8 cellular contexts compared by ENCODE assay signal in genomic region chr14:64502476-64503183, GRCh38. TPM values are rescaled to one million over a fixed set of nuclear protein-coding genes. Genes with fewer than 3 reads are reported as not detected.
DNase-seq lines count a peak whose midpoint lies in the region; ATAC-seq and TF ChIP-seq lines count a peak whose summit lies in the region.

No MANE protein-coding gene starts in this region.

- no peaks in the 10 kb centered on the region for H3K36me3 ChIP-seq in effector memory CD4-positive, alpha-beta T cell (ENCODE audit: control insufficient read depth, insufficient read depth, low read length)
- peaks cover 0 to 8% (median 0%) of the 10 kb centered on the region in 3 experiments for H3K36me3 ChIP-seq in naive thymus-derived CD4-positive, alpha-beta T cell (ENCODE audit: control insufficient read depth in 2 of 3, insufficient read depth in 3 of 3, low read length in 3 of 3)

- no peak for TF ChIP-seq CTCF in AG09309 (IDR thresholded peaks at IDR 0.05; ENCODE audit: control insufficient read depth, insufficient read depth, low read depth, low read length, missing control alignments)
- no peak for TF ChIP-seq CTCF in HFFc6 (IDR thresholded peaks at IDR 0.05)
- TF ChIP-seq CTCF in WTC11 (IDR thresholded peaks at IDR 0.05) = no peak

- DNase-seq in AG09309 (ENCODE audit: low read depth) = no peak
- no peak for DNase-seq in HFFc6
- DNase-seq in WTC11 (ENCODE audit: low spot score) = no peak
- peak in 1 of 3 donors; percentile 2 for DNase-seq in effector memory CD4-positive, alpha-beta T cell
- DNase-seq in naive thymus-derived CD4-positive, alpha-beta T cell = peak in 6 of 9 donors; percentile 21 to 44 (median 29)
- no peak for DNase-seq in AG08395 (ENCODE audit: low spot score)

- H3K36me3 Mint-ChIP-seq in HFFc6 (ENCODE audit: low read depth) = peaks cover 10% of the 10 kb centered on the region
- H3K36me3 Mint-ChIP-seq in WTC11 = peaks cover 9% of the 10 kb centered on the region
- peaks cover 0 to 37% (median 5%) of the 10 kb centered on the region in 5 donors for H3K36me3 Mint-ChIP-seq in naive thymus-derived CD4-positive, alpha-beta T cell

- peak overlapping the region; percentile 97 for H3K27ac Mint-ChIP-seq in HFFc6
- peak overlapping the region; percentile 96 for H3K27ac Mint-ChIP-seq in WTC11
- peak overlapping the region; percentile 96 to 100 (median 99) for H3K27ac Mint-ChIP-seq in naive thymus-derived CD4-positive, alpha-beta T cell

- ATAC-seq in WTC11 (no peak), GM18520 (IDR thresholded peaks at IDR 0.05; ENCODE audit: unreplicated experiment) (no peak), GM21619 (IDR thresholded peaks at IDR 0.05; ENCODE audit: unreplicated experiment) (no peak)
- no peak for ATAC-seq in naive thymus-derived CD4-positive, alpha-beta T cell

- H3K9me3 Mint-ChIP-seq in HFFc6 = no peaks in the 10 kb centered on the region
- no peaks in the 10 kb centered on the region for H3K9me3 Mint-ChIP-seq in WTC11
- peaks cover 0 to 6% (median 0%) of the 10 kb centered on the region in 11 donors for H3K9me3 Mint-ChIP-seq in naive thymus-derived CD4-positive, alpha-beta T cell

- intact Hi-C loops in naive thymus-derived CD4-positive, alpha-beta T cell (cut with micrococcal nuclease) = loop anchor here (1.0 to 5.0 kb wide), 12 partner anchors 9 to 861 kb away; partner anchors contain the start of genes HSPA2 (in 2 of the 2), MTHFD1 (in 2 of the 2), AKAP5 (in 1 of the 2) and CHURC1 (in 1 of the 2)

- POLR2A ChIA-PET in WTC11 (lab: Charles Lee) = interaction anchor here (0.6 to 2.0 kb wide), 2 partner anchors 18 to 37 kb away, joined by 3 to 6 read pairs; partner anchors contain the start of gene HSPA2
- POLR2A ChIA-PET in naive thymus-derived CD4-positive, alpha-beta T cell (lab: Charles Lee) = interaction anchor here (0.6 to 6.5 kb wide), 19 partner anchors 9 to 959 kb away, joined by 3 to 157 read pairs (median 3); partner anchors contain the start of genes HSPA2, PPP2R5E and SGPP1

- H3K4me1 ChIP-seq in effector memory CD4-positive, alpha-beta T cell (ENCODE audit: control insufficient read depth, insufficient read depth, low read length, poor library complexity, severe bottlenecking) = peaks cover 43% of the 10 kb centered on the region
- peaks cover 37 to 40% of the 10 kb centered on the region in 2 donors for H3K4me1 ChIP-seq in naive thymus-derived CD4-positive, alpha-beta T cell (ENCODE audit: control insufficient read depth in 2 of 2, insufficient read depth in 2 of 2, low read length in 2 of 2)

- H3K4me3 Mint-ChIP-seq in HFFc6 = peak overlapping the region; percentile 95
- H3K4me3 Mint-ChIP-seq in WTC11 = peak overlapping the region; percentile 81
- H3K4me3 Mint-ChIP-seq in naive thymus-derived CD4-positive, alpha-beta T cell = peak overlapping the region; percentile 88 to 100 (median 98)

- no peaks in the 10 kb centered on the region for H3K27me3 ChIP-seq in effector memory CD4-positive, alpha-beta T cell (replicated peaks; ENCODE audit: control insufficient read depth, insufficient read depth, low read length, poor library complexity, severe bottlenecking)
- no peaks in the 10 kb centered on the region for H3K27me3 ChIP-seq in naive thymus-derived CD4-positive, alpha-beta T cell (ENCODE audit: control insufficient read depth in 2 of 2, insufficient read depth in 2 of 2, low read length in 2 of 2)

- no peaks in the 10 kb centered on the region for H3K9me3 ChIP-seq in effector memory CD4-positive, alpha-beta T cell (ENCODE audit: control insufficient read depth, low read length)
- no peaks in the 10 kb centered on the region for H3K9me3 ChIP-seq in naive thymus-derived CD4-positive, alpha-beta T cell (ENCODE audit: control insufficient read depth in 2 of 3, low read length in 3 of 3)

- H3K27ac ChIP-seq in effector memory CD4-positive, alpha-beta T cell (ENCODE audit: insufficient read depth, low read length, poor library complexity, severe bottlenecking) = peak overlapping the region; percentile 100
- peak overlapping the region; percentile 99 for H3K27ac ChIP-seq in naive thymus-derived CD4-positive, alpha-beta T cell (ENCODE audit: low read depth, low read length)

- H3K27me3 Mint-ChIP-seq in HFFc6 (ENCODE audit: insufficient read depth) (0 out of 2 replicates have a peak, but pooled peaks cover 3% of the 10 kb centered on the region), WTC11 (ENCODE audit: low read depth) (no peaks in the 10 kb centered on the region)
- peaks cover 0 to 3% (median 0%) of the 10 kb centered on the region in 5 donors for H3K27me3 Mint-ChIP-seq in naive thymus-derived CD4-positive, alpha-beta T cell

- peaks cover 55% of the 10 kb centered on the region for H3K4me1 Mint-ChIP-seq in HFFc6 (ENCODE audit: low read depth)
- H3K4me1 Mint-ChIP-seq in WTC11 = peaks cover 41% of the 10 kb centered on the region
- H3K4me1 Mint-ChIP-seq in naive thymus-derived CD4-positive, alpha-beta T cell = peaks cover 38 to 66% (median 51%) of the 10 kb centered on the region in 7 donors

- CTCF ChIA-PET in WTC11 (lab: Charles Lee) = interaction anchor here (3.3 kb wide), 1 partner anchor 8 kb away, joined by 10 read pairs; no protein-coding TSS in a partner anchor
- CTCF ChIA-PET in naive thymus-derived CD4-positive, alpha-beta T cell (lab: Charles Lee) = interaction anchor here (0.7 to 2.8 kb wide), 5 partner anchors 8 to 158 kb away, joined by 3 to 12 read pairs (median 4); no protein-coding TSS in a partner anchor

- peak overlapping the region; percentile 70 for H3K4me3 ChIP-seq in AG09309 (ENCODE audit: control insufficient read depth, low read depth, low read length)
- H3K4me3 ChIP-seq in effector memory CD4-positive, alpha-beta T cell (ENCODE audit: insufficient read depth, low read depth, low read length, poor library complexity, severe bottlenecking) = peak overlapping the region; percentile 79
- H3K4me3 ChIP-seq in naive thymus-derived CD4-positive, alpha-beta T cell (ENCODE audit: low read length) = peak overlapping the region; percentile 88

TF ChIP-seq in WTC11, 78 proteins besides CTCF, POLR2A, EP300 and RAD21 (continues in another document):
- TF ChIP-seq MAX (CRISPR knock-in tag; IDR thresholded peaks at IDR 0.05) (no peak), ATF6 (CRISPR knock-in tag; IDR thresholded peaks at IDR 0.05) (no peak), ZNF512 (CRISPR knock-in tag; IDR thresholded peaks at IDR 0.05; ENCODE audit: borderline replicate concordance) (no peak)

RNA-seq across cellular contexts. Expression of gene ZBTB25, which starts 1.0 kb away (rescaled TPM):
- total RNA-seq in HFFc6 (2021; fragmentation: NEBNext Ultra II Directional; extraction: Animal tissue kit (Norgen Biotek cat#: 25700)) = 1 to 10 TPM; 5.7 to 8.2 (median 7.1) TPM
- 11.9 to 14.0 TPM (median 13.1 TPM) in 3 replicates for total RNA-seq in WTC11 (2021)
- 10 to 100 TPM; 37.6 to 88.0 (median 60.6) TPM for total RNA-seq in naive thymus-derived CD4-positive, alpha-beta T cell
- 10 to 100 TPM; 30.5 to 35.6 TPM for polyA plus RNA-seq in naive thymus-derived CD4-positive, alpha-beta T cell

RNA-seq across cellular contexts. Expression of gene ZBTB1, which starts 1.9 kb away (rescaled TPM):
- 10 to 100 TPM; 22.3 to 29.3 (median 25.5) TPM for total RNA-seq in HFFc6 (2021; fragmentation: NEBNext Ultra II Directional; extraction: Animal tissue kit (Norgen Biotek cat#: 25700))
- total RNA-seq in WTC11 (2021) = 24.7 to 32.5 TPM (median 31.7 TPM) in 3 replicates
- 100 to 1,000 TPM in 2 of 5 experiments, 10 to 100 TPM in 3; 97.1 to 119 (median 98.4) TPM for total RNA-seq in naive thymus-derived CD4-positive, alpha-beta T cell
- 10 to 100 TPM; 42.4 to 49.7 TPM for polyA plus RNA-seq in naive thymus-derived CD4-positive, alpha-beta T cell

RNA-seq across cellular contexts. Expression of gene AKAP5, which starts 37.3 kb away (rescaled TPM):
- 1 to 10 TPM in 4 of 6 experiments, under 1 TPM in 2; 0.94 to 1.3 (median 1.2) TPM for total RNA-seq in HFFc6 (2021; fragmentation: NEBNext Ultra II Directional; extraction: Animal tissue kit (Norgen Biotek cat#: 25700))
- 2.8 to 3.0 TPM (median 3.0 TPM) in 3 replicates for total RNA-seq in WTC11 (2021)
- total RNA-seq in naive thymus-derived CD4-positive, alpha-beta T cell = 1 to 10 TPM in 1 of 5 experiments, under 1 TPM in 4; 0.11 to 1.7 (median 0.13) TPM
- polyA plus RNA-seq in naive thymus-derived CD4-positive, alpha-beta T cell = under 1 TPM in 1 of 2 donors, not detected in 1; 0.03 TPM

RNA-seq across cellular contexts. Expression of gene HSPA2, which starts 37.9 kb away (rescaled TPM):
- total RNA-seq in HFFc6 (2021; fragmentation: NEBNext Ultra II Directional; extraction: Animal tissue kit (Norgen Biotek cat#: 25700)) = 1 to 10 TPM; 5.6 to 9.6 (median 9.2) TPM
- total RNA-seq in WTC11 (2021) = 30.2 to 43.9 TPM (median 40.7 TPM) in 3 replicates
- 1 to 10 TPM in 1 of 5 experiments, under 1 TPM in 4; 0.32 to 2.5 (median 0.76) TPM for total RNA-seq in naive thymus-derived CD4-positive, alpha-beta T cell
- under 1 TPM; 0.21 to 0.99 TPM for polyA plus RNA-seq in naive thymus-derived CD4-positive, alpha-beta T cell

RNA-seq across cellular contexts. Expression of gene PPP1R36, which starts 47.1 kb away (rescaled TPM):
- total RNA-seq in HFFc6 (2021; fragmentation: NEBNext Ultra II Directional; extraction: Animal tissue kit (Norgen Biotek cat#: 25700)) = under 1 TPM; 0.20 to 0.81 (median 0.27) TPM
- 0.55 to 0.70 TPM (median 0.64 TPM) in 3 replicates for total RNA-seq in WTC11 (2021)
- under 1 TPM in 1 of 5 experiments, not detected in 4; 0.31 TPM for total RNA-seq in naive thymus-derived CD4-positive, alpha-beta T cell
- polyA plus RNA-seq in naive thymus-derived CD4-positive, alpha-beta T cell = under 1 TPM in 1 of 2 donors, not detected in 1; 0.30 TPM

Comparison
In these comparisons a context has a peak if more than half of its experiments do, and no peak if none do; other contexts are left out.
1. DNase-seq: peak in naive thymus-derived CD4-positive, alpha-beta T cell (6 of 9); none in AG09309 (single experiment), HFFc6 (single experiment), WTC11 (single experiment) and AG08395 (single experiment).
2. Peak in every context shown above with its lines, with median percentiles within 50 percentile points of each other: H3K4me3 ChIP-seq, H3K27ac Mint-ChIP-seq and H3K4me3 Mint-ChIP-seq.